36 cellular contexts compared by ENCODE assay signal in the genomic region with DNA sequence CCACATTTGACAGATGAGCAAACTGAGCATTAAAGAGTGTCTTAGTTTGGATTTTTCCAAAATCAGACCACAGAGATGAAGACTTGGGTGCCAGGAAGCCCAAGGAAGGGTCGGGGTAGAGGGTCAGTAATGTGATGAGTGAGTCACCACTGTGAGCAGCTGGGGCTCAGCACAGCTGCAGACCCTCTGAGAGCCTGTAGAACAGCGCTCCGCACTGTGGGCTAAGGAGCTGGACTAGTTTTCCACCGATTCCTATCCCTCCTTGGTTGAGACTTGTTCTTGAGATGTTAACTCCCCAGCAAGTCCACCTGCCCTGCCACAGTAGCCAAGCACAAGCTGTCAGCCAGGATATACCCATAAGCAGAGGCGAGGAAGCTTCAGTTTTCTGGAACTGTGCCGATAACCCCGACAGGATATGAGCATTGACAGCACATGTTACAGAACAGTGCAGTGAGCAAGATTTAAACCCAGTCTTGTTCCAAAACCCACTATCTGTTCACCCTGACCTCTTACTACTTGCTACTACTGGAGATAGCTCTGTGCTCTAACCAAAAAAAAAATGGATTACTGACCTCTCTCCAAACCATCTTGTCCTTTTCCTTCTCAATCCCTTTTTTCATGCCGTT. TPM values are rescaled to one million over a fixed set of nuclear protein-coding genes. Genes with fewer than 3 reads are reported as not detected.
"Had no signal": no experiment of that assay in that cellular context is flagged by ENCODE, and none has a peak within 500 bp of the region (broad histone marks: within the 10 kb centered on the region; RNA-seq: fewer than 3 reads in every experiment).

No MANE protein-coding gene starts in this region.

- H3K79me2 ChIP-seq: hepatocyte had no signal

- FAIRE-seq: endometrium, kidney, TTC549 had no signal

- H2AFZ ChIP-seq: hepatocyte had no signal

- H3K9me3 ChIP-seq: adrenal gland, body of pancreas, colonic mucosa, gastroesophageal sphincter, stomach, thyroid gland, upper lobe of left lung had no signal

- H3K4me3 ChIP-seq: adrenal gland, body of pancreas, cardiac muscle cell, colonic mucosa, gastroesophageal sphincter, hepatocyte, lung, smooth muscle cell, stomach, thyroid gland, upper lobe of left lung had no signal

- H3K36me3 ChIP-seq: adrenal gland, cardiac muscle cell, colonic mucosa, gastroesophageal sphincter, stomach, thyroid gland, upper lobe of left lung had no signal

- H3K4me2 ChIP-seq: hepatocyte, smooth muscle cell had no signal

- H3K4me1 ChIP-seq: adrenal gland, body of pancreas, colonic mucosa, gastroesophageal sphincter, stomach, thyroid gland had no signal

- H3K27ac ChIP-seq: adrenal gland, body of pancreas, cardiac muscle cell, colonic mucosa, epithelial cell of prostate, gastroesophageal sphincter, hepatocyte, stomach, thyroid gland, upper lobe of left lung, VCaP had no signal

- DNase-seq: activated CD4-positive, alpha-beta T cell treated with anti-CD3 and anti-CD28 coated beads for 4 hours; activated CD4-positive, alpha-beta T cell treated with anti-CD3 and anti-CD28 coated beads, Interleukin-2, amount 50 U/mL, for 48 hours; activated CD8-positive, alpha-beta memory T cell treated with anti-CD3 and anti-CD28 coated beads for 24 hours; activated effector memory CD4-positive, alpha-beta T cell treated with anti-CD3 and anti-CD28 coated beads, Interleukin-2, amount 50 U/mL, for 16 hours; activated naive CD4-positive, alpha-beta T cell treated with anti-CD3 and anti-CD28 coated beads for 36 hours; activated naive CD8-positive, alpha-beta T cell treated with anti-CD3 and anti-CD28 coated beads for 36 hours; adrenal gland; aorta; body of pancreas; cerebellar nuclear complex; colonic mucosa; effector CD8-positive, alpha-beta T cell; kidney; left colon; mesendoderm; natural killer cell; stimulated activated CD4-positive, alpha-beta T cell treated with anti-CD3 and anti-CD28 coated beads, Interleukin-1b, Interleukin-23, amount 100 ng/mL, for 48 hours; stimulated activated CD4-positive, alpha-beta T cell treated with anti-CD3 and anti-CD28 coated beads, Interleukin-4, amount 100 ng/mL, for 4 hours; stimulated activated CD8-positive, alpha-beta memory T cell treated with anti-CD3 and anti-CD28 coated beads, Interleukin-4, amount 100 ng/mL, for 48 hours; stomach; thyroid gland had no signal

- ATAC-seq: body of pancreas; gastroesophageal sphincter; left colon; natural killer cell; sciatic nerve; stimulated activated memory B cell treated with anti-CD40 and anti-IgM and Interleukin-4, amounts not matched to agents 10 μg/mL and 1 μg/mL and 100 μg/mL, for 72 hours had no signal

- H3K27me3 ChIP-seq: adrenal gland, body of pancreas, cardiac muscle cell, colonic mucosa, gastroesophageal sphincter, hepatocyte, thyroid gland, upper lobe of left lung had no signal

RNA-seq across cellular contexts. Expression of gene EGFLAM, which starts 31.8 kb away (rescaled TPM):
- total RNA-seq: activated naive CD4-positive, alpha-beta T cell treated with anti-CD3 and anti-CD28 coated beads for 36 hours; activated naive CD8-positive, alpha-beta T cell treated with anti-CD3 and anti-CD28 coated beads for 36 hours; mononuclear cell; natural killer cell; osteocyte; T-helper 1 cell treated with Interleukin-12 subunit alpha and Interleukin-12 subunit beta and Interleukin-4 antibody, amounts not matched to agents 30 ng/mL and 1 ng/mL, for 36 hours had no signal
